In the genomic region with DNA sequence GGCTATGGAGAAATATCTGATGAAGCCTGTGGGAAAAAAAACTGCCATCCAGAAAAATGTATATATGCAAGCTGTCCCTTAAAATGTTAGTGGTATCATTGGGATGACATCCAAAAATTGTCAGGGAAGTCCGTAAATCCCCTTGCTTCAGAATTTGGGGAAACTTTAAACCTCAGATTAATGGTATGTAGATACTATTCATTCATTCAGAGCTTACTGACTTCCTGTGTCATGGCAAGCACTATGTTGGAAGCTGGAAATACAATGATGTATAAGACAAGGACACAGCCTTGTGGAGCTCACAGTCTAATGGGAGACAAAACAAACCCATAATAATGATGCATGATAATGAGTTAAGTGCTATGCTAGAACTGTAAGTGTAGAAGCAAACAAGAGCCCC, we compare ENCODE assay signal across 21 cellular contexts. TPM values are rescaled to one million over a fixed set of nuclear protein-coding genes. Genes with fewer than 3 reads are reported as not detected.
DNase-seq lines count a peak whose midpoint lies in the region; ATAC-seq and TF ChIP-seq lines count a peak whose summit lies in the region.
"Had no signal": no experiment of that assay in that cellular context is flagged by ENCODE, and none has a peak within 500 bp of the region (broad histone marks: within the 10 kb centered on the region; RNA-seq: fewer than 3 reads in every experiment).

No MANE protein-coding gene starts in this region.

- no peaks in the 10 kb centered on the region for H4K20me1 ChIP-seq in fibroblast of lung (ENCODE audit: control insufficient read depth, extremely low read depth, insufficient read depth, low read length)

- peak overlapping the region; percentile 20 for H3K4me2 ChIP-seq in fibroblast of lung (ENCODE audit: extremely low read depth, insufficient read depth, low read length)

- H3K36me3 ChIP-seq in heart right ventricle (peaks cover 0 to 47% (median 3%) of the 10 kb centered on the region in 9 donors), fibroblast of lung (ENCODE audit: control insufficient read depth, insufficient read depth, low read length) (no peaks in the 10 kb centered on the region), ovary (no peaks in the 10 kb centered on the region), upper lobe of left lung (peaks cover 0 to 3% (median 0%) of the 10 kb centered on the region in 4 donors)
- H3K36me3 ChIP-seq: Peyer's patch had no signal

- intact Hi-C loops in heart right ventricle (cut with DNase I), result loop anchor here in 1 of 10 donors (5.0 kb wide), 1 partner anchor 208 kb away; no protein-coding TSS in a partner anchor
- intact Hi-C loops in Right ventricle myocardium inferior (cut with DNase I), result no loop called here
- intact Hi-C loops in ovary (cut with DNase I), result no loop called here

- H3K27ac ChIP-seq in heart right ventricle (peak overlapping the region in 7 of 10 donors; percentile 29 to 60 (median 51)), fibroblast of lung (ENCODE audit: insufficient read depth, low read length) (no peak overlapping the region), ovary (peak overlapping the region; percentile 70 to 76), upper lobe of left lung (peak overlapping the region in 3 of 4 donors; percentile 12 to 68 (median 19))

- TF ChIP-seq POLR2A in ovary (IDR thresholded peaks at IDR 0.05) (no peak), upper lobe of left lung (IDR thresholded peaks at IDR 0.05) (no peak)

- TF ChIP-seq EP300 in ovary (IDR thresholded peaks at IDR 0.05), result no peak
- no peak for TF ChIP-seq EP300 in upper lobe of left lung (IDR thresholded peaks at IDR 0.05)

- no peaks in the 10 kb centered on the region for H3K79me2 ChIP-seq in fibroblast of lung (ENCODE audit: control insufficient read depth, insufficient read depth, low read length)

- H3K27me3 ChIP-seq in heart right ventricle (no peaks in the 10 kb centered on the region), fibroblast of lung (ENCODE audit: control insufficient read depth, insufficient read depth, low read length) (no peaks in the 10 kb centered on the region), ovary (no peaks in the 10 kb centered on the region), upper lobe of left lung (no peaks in the 10 kb centered on the region)
- H3K27me3 ChIP-seq: Peyer's patch had no signal

- ATAC-seq in heart right ventricle, result no peak
- ATAC-seq in Right ventricle myocardium inferior, result no peak
- no peak for ATAC-seq in upper lobe of left lung (ENCODE audit: low FRiP score in 2 of 2)
- ATAC-seq: stimulated activated memory B cell treated with anti-CD40 and anti-IgM and Interleukin-4, amounts not matched to agents 10 μg/mL and 1 μg/mL and 100 μg/mL, for 72 hours had no signal

- H3K4me1 ChIP-seq in heart right ventricle, result peaks cover 8 to 24% (median 17%) of the 10 kb centered on the region in 9 donors
- H3K4me1 ChIP-seq in fibroblast of lung (ENCODE audit: control insufficient read depth, extremely low read depth, insufficient read depth, low read length), result peaks cover 7% of the 10 kb centered on the region
- peaks cover 18% of the 10 kb centered on the region for H3K4me1 ChIP-seq in ovary (ENCODE audit: insufficient read depth)
- peaks cover 19 to 35% (median 24%) of the 10 kb centered on the region in 4 donors for H3K4me1 ChIP-seq in upper lobe of left lung

- H3K9me3 ChIP-seq in heart right ventricle (no peaks in the 10 kb centered on the region), fibroblast of lung (ENCODE audit: control insufficient read depth, insufficient read depth, low read depth, low read length) (no peaks in the 10 kb centered on the region), ovary (no peaks in the 10 kb centered on the region), upper lobe of left lung (no peaks in the 10 kb centered on the region)
- H3K9me3 ChIP-seq: Peyer's patch had no signal

- H3K4me3 ChIP-seq in heart right ventricle (no peak overlapping the region), fibroblast of lung (replicated peaks in 1 of 4; ENCODE audit: control extremely low read depth in 1 of 4, insufficient read depth in 1 of 4, low read depth in 3 of 4, low read length in 4 of 4) (no peak overlapping the region), ovary (no peak overlapping the region), upper lobe of left lung (no peak overlapping the region)
- H3K4me3 ChIP-seq: Peyer's patch had no signal

- 71 to 84% methylated on average over 1 of the region's 1 CpG for WGBS in heart right ventricle, 2 donors
- 11 to 30% (median 24%) methylated on average over 1 of the region's 1 CpG for WGBS in ovary, 3 donors
- 67 to 79% methylated on average over 1 of the region's 1 CpG for WGBS in upper lobe of left lung, 2 donors

- no peak overlapping the region for H2AFZ ChIP-seq in fibroblast of lung (ENCODE audit: low read length)

- H3K9ac ChIP-seq in fibroblast of lung (ENCODE audit: insufficient read depth, low read length), result no peak overlapping the region

- TF ChIP-seq CTCF in heart right ventricle (IDR thresholded peaks at IDR 0.05) (no peak), fibroblast of lung (conservative IDR thresholded peaks at IDR 0.05 in 1 of 2, IDR thresholded peaks at IDR 0.05 in 1 of 2; ENCODE audit: low read depth in 1 of 2, low read length in 2 of 2) (no peak), ovary (IDR thresholded peaks at IDR 0.05) (no peak), upper lobe of left lung (IDR thresholded peaks at IDR 0.05) (no peak)

- DNase-seq in heart right ventricle, result no peak
- no peak for DNase-seq in Right ventricle myocardium inferior (ENCODE audit: missing footprints)
- DNase-seq in fibroblast of lung (ENCODE audit: low read depth in 2 of 2), result peak; percentile 29 to 42
- no peak for DNase-seq in ovary
- DNase-seq in upper lobe of left lung, result no peak
- no peak for DNase-seq in pons (ENCODE audit: low spot score)
- no peak for DNase-seq in NCI-H1436 (lab: John Stamatoyannopoulos, UW)
- no peak for DNase-seq in cortex of kidney (lab: John Stamatoyannopoulos, UW)
- DNase-seq: activated CD4-positive, alpha-beta T cell treated with anti-CD3 and anti-CD28 coated beads, Interleukin-2, amount 10 ng/mL, durations not matched to agents 7 days and 5 days; activated naive CD4-positive, alpha-beta T cell treated with Interleukin-2 at 50 U/mL for 16 hours; erythroblast; kidney glomerular epithelial cell; NCI-H1105 treated with DMSO at 0.1 percent for 48 hours; NCI-H774; occipital lobe; SW 1271 had no signal

RNA-seq across cellular contexts. Expression of gene MOB3B, which starts 10.9 kb away (rescaled TPM):
- total RNA-seq in heart right ventricle (1 to 10 TPM in 9 of 10 donors, under 1 TPM in 1; 0.86 to 2.3 (median 1.4) TPM), Right ventricle myocardium inferior (1.5 TPM), fibroblast of lung (under 0.01 TPM in 2 replicates), ovary (10 to 100 TPM; 19.3 to 68.2 (median 28.1) TPM), upper lobe of left lung (10 to 100 TPM in 3 of 6 donors, 1 to 10 TPM in 3; 4.2 to 20.7 (median 8.3) TPM)
- polyA plus RNA-seq in heart right ventricle (under 1 TPM; 0.39 to 0.95 TPM), fibroblast of lung (0.12 and 0.15 TPM in 2 replicates), ovary (10 to 100 TPM; 16.3 to 31.6 TPM)
- 0.06 and 0.08 TPM in 2 replicates for polyA plus RNA-seq in fibroblast of lung (2012)
- polyA minus RNA-seq in fibroblast of lung (ENCODE audit: low replicate concordance), result 0.20 and 0.56 TPM in 2 replicates

RNA-seq across cellular contexts. Expression of gene IFNK, which starts 16.4 kb away (rescaled TPM):
- not detected for total RNA-seq in heart right ventricle
- polyA plus RNA-seq in heart right ventricle, result not detected
- total RNA-seq in Right ventricle myocardium inferior, result not detected
- not detected in 2 replicates for total RNA-seq in fibroblast of lung
- polyA plus RNA-seq in fibroblast of lung, result not detected in 2 replicates
- not detected in 2 replicates for polyA plus RNA-seq in fibroblast of lung (2012)
- polyA minus RNA-seq in fibroblast of lung (ENCODE audit: low replicate concordance), result not detected in 2 replicates
- total RNA-seq in ovary, result not detected
- polyA plus RNA-seq in ovary, result not detected
- not detected for total RNA-seq in upper lobe of left lung
- total RNA-seq: activated CD4-positive, alpha-beta T cell treated with anti-CD3 and anti-CD28 coated beads, Interleukin-2, amount 10 ng/mL, durations not matched to agents 7 days and 5 days; dermis microvascular lymphatic vessel endothelial cell; mucosa of gallbladder; occipital lobe; Peyer's patch; urinary bladder had no signal
- polyA plus RNA-seq: urinary bladder had no signal

RNA-seq across cellular contexts. Expression of gene C9orf72, which starts 32.7 kb away (rescaled TPM):
- total RNA-seq in heart right ventricle, result 10 to 100 TPM; 12.4 to 22.0 (median 15.9) TPM
- 10 to 100 TPM in 1 of 2 donors, 1 to 10 TPM in 1; 4.9 to 16.4 TPM for polyA plus RNA-seq in heart right ventricle
- 18.7 TPM for total RNA-seq in Right ventricle myocardium inferior
- total RNA-seq in fibroblast of lung, result 4.1 and 4.5 TPM in 2 replicates
- polyA plus RNA-seq in fibroblast of lung, result 3.6 and 3.8 TPM in 2 replicates
- 2.5 and 2.7 TPM in 2 replicates for polyA plus RNA-seq in fibroblast of lung (2012)
- polyA minus RNA-seq in fibroblast of lung (ENCODE audit: low replicate concordance), result 0.75 TPM in 1 of 2 replicates, not detected in the other
- 100 to 1,000 TPM in 1 of 7 donors, 10 to 100 TPM in 6; 18.5 to 100 (median 25.3) TPM for total RNA-seq in ovary
- 10 to 100 TPM; 13.4 to 16.1 TPM for polyA plus RNA-seq in ovary
- 10 to 100 TPM; 16.9 to 57.8 (median 24.9) TPM for total RNA-seq in upper lobe of left lung

Comparison
In these comparisons a context has a peak if more than half of its experiments do, and no peak if none do; other contexts are left out.
1. DNase-seq: peak in fibroblast of lung (2 of 2); none in heart right ventricle (0 of 2), Right ventricle myocardium inferior (single experiment), ovary (0 of 5), upper lobe of left lung (0 of 2), pons (single experiment), NCI-H1436 (single experiment) and cortex of kidney (single experiment).